In the genomic region with DNA sequence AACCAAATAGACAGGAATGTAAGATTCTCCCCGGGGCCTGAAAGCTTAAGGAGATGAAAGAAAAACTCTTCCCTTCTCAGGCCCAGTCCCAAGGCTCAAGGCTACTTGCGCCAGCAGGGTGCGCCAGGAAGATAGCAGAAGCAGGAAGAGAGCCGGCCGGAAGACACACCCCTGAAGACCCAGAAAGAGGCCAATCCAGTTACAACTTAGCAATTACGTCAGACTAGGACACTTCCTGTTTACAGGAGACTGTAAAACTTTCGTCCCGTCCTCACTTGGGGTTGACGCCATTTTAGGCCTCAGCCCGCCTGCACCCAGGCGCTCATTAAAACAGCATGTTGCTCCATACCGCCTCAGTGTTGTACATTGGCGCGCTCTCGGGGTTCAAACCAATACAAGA, we compare ENCODE assay signal across 2 cellular contexts.
TF ChIP-seq lines count a peak whose summit lies in the region.

No MANE protein-coding gene starts in this region.

TF ChIP-seq in GM23338, 12 proteins besides CTCF, POLR2A, EP300 and RAD21 (continued from another document):
- TF ChIP-seq ZNF114 (CRISPR knock-in tag; IDR thresholded peaks at IDR 0.05), result no peak
- TF ChIP-seq, protein P1, sequence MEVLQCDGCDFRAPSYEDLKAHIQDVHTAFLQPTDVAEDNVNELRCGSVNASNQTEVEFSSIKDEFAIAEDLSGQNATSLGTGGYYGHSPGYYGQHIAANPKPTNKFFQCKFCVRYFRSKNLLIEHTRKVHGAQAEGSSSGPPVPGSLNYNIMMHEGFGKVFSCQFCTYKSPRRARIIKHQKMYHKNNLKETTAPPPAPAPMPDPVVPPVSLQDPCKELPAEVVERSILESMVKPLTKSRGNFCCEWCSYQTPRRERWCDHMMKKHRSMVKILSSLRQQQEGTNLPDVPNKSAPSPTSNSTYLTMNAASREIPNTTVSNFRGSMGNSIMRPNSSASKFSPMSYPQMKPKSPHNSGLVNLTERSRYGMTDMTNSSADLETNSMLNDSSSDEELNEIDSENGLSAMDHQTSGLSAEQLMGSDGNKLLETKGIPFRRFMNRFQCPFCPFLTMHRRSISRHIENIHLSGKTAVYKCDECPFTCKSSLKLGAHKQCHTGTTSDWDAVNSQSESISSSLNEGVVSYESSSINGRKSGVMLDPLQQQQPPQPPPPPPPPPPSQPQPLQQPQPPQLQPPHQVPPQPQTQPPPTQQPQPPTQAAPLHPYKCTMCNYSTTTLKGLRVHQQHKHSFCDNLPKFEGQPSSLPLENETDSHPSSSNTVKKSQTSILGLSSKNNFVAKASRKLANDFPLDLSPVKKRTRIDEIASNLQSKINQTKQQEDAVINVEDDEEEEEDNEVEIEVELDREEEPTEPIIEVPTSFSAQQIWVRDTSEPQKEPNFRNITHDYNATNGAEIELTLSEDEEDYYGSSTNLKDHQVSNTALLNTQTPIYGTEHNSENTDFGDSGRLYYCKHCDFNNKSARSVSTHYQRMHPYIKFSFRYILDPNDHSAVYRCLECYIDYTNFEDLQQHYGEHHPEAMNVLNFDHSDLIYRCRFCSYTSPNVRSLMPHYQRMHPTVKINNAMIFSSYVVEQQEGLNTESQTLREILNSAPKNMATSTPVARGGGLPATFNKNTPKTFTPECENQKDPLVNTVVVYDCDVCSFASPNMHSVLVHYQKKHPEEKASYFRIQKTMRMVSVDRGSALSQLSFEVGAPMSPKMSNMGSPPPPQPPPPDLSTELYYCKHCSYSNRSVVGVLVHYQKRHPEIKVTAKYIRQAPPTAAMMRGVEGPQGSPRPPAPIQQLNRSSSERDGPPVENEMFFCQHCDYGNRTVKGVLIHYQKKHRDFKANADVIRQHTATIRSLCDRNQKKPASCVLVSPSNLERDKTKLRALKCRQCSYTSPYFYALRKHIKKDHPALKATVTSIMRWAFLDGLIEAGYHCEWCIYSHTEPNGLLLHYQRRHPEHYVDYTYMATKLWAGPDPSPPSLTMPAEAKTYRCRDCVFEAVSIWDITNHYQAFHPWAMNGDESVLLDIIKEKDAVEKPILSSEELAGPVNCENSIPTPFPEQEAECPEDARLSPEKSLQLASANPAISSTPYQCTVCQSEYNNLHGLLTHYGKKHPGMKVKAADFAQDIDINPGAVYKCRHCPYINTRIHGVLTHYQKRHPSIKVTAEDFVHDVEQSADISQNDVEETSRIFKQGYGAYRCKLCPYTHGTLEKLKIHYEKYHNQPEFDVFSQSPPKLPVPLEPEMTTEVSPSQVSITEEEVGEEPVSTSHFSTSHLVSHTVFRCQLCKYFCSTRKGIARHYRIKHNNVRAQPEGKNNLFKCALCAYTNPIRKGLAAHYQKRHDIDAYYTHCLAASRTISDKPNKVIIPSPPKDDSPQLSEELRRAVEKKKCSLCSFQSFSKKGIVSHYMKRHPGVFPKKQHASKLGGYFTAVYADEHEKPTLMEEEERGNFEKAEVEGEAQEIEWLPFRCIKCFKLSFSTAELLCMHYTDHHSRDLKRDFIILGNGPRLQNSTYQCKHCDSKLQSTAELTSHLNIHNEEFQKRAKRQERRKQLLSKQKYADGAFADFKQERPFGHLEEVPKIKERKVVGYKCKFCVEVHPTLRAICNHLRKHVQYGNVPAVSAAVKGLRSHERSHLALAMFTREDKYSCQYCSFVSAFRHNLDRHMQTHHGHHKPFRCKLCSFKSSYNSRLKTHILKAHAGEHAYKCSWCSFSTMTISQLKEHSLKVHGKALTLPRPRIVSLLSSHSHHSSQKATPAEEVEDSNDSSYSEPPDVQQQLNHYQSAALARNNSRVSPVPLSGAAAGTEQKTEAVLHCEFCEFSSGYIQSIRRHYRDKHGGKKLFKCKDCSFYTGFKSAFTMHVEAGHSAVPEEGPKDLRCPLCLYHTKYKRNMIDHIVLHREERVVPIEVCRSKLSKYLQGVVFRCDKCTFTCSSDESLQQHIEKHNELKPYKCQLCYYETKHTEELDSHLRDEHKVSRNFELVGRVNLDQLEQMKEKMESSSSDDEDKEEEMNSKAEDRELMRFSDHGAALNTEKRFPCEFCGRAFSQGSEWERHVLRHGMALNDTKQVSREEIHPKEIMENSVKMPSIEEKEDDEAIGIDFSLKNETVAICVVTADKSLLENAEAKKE (CRISPR knock-in tag; IDR thresholded peaks at IDR 0.05), result no peak
TF ChIP-seq in GM23338: peak in this region for 0.

TF ChIP-seq in WTC11, 78 proteins besides CTCF, POLR2A, EP300 and RAD21:
- TF ChIP-seq, protein P2, sequence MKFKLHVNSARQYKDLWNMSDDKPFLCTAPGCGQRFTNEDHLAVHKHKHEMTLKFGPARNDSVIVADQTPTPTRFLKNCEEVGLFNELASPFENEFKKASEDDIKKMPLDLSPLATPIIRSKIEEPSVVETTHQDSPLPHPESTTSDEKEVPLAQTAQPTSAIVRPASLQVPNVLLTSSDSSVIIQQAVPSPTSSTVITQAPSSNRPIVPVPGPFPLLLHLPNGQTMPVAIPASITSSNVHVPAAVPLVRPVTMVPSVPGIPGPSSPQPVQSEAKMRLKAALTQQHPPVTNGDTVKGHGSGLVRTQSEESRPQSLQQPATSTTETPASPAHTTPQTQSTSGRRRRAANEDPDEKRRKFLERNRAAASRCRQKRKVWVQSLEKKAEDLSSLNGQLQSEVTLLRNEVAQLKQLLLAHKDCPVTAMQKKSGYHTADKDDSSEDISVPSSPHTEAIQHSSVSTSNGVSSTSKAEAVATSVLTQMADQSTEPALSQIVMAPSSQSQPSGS (CRISPR knock-in tag; IDR thresholded peaks at IDR 0.05; ENCODE audit: borderline replicate concordance, low read depth), result no peak
- no peak for TF ChIP-seq NFYB (CRISPR knock-in tag; conservative IDR thresholded peaks at IDR 0.05; ENCODE audit: low read depth)
- TF ChIP-seq, protein P3, sequence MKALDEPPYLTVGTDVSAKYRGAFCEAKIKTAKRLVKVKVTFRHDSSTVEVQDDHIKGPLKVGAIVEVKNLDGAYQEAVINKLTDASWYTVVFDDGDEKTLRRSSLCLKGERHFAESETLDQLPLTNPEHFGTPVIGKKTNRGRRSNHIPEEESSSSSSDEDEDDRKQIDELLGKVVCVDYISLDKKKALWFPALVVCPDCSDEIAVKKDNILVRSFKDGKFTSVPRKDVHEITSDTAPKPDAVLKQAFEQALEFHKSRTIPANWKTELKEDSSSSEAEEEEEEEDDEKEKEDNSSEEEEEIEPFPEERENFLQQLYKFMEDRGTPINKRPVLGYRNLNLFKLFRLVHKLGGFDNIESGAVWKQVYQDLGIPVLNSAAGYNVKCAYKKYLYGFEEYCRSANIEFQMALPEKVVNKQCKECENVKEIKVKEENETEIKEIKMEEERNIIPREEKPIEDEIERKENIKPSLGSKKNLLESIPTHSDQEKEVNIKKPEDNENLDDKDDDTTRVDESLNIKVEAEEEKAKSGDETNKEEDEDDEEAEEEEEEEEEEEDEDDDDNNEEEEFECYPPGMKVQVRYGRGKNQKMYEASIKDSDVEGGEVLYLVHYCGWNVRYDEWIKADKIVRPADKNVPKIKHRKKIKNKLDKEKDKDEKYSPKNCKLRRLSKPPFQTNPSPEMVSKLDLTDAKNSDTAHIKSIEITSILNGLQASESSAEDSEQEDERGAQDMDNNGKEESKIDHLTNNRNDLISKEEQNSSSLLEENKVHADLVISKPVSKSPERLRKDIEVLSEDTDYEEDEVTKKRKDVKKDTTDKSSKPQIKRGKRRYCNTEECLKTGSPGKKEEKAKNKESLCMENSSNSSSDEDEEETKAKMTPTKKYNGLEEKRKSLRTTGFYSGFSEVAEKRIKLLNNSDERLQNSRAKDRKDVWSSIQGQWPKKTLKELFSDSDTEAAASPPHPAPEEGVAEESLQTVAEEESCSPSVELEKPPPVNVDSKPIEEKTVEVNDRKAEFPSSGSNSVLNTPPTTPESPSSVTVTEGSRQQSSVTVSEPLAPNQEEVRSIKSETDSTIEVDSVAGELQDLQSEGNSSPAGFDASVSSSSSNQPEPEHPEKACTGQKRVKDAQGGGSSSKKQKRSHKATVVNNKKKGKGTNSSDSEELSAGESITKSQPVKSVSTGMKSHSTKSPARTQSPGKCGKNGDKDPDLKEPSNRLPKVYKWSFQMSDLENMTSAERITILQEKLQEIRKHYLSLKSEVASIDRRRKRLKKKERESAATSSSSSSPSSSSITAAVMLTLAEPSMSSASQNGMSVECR (CRISPR knock-in tag; IDR thresholded peaks at IDR 0.05; ENCODE audit: borderline replicate concordance), result no peak
- no peak for TF ChIP-seq ZNF416 (CRISPR knock-in tag; IDR thresholded peaks at IDR 0.05)
- TF ChIP-seq KAT7 (CRISPR knock-in tag; IDR thresholded peaks at IDR 0.05; ENCODE audit: borderline replicate concordance), result no peak
- no peak for TF ChIP-seq ZNF317 (CRISPR knock-in tag; IDR thresholded peaks at IDR 0.05; ENCODE audit: borderline replicate concordance, low read depth)
- TF ChIP-seq GRHL2 (CRISPR knock-in tag; IDR thresholded peaks at IDR 0.05; ENCODE audit: insufficient replicate concordance, severe bottlenecking), result no peak
- no peak for TF ChIP-seq NR3C1 (CRISPR knock-in tag; conservative IDR thresholded peaks at IDR 0.05; ENCODE audit: low read depth)
- TF ChIP-seq, protein P4, sequence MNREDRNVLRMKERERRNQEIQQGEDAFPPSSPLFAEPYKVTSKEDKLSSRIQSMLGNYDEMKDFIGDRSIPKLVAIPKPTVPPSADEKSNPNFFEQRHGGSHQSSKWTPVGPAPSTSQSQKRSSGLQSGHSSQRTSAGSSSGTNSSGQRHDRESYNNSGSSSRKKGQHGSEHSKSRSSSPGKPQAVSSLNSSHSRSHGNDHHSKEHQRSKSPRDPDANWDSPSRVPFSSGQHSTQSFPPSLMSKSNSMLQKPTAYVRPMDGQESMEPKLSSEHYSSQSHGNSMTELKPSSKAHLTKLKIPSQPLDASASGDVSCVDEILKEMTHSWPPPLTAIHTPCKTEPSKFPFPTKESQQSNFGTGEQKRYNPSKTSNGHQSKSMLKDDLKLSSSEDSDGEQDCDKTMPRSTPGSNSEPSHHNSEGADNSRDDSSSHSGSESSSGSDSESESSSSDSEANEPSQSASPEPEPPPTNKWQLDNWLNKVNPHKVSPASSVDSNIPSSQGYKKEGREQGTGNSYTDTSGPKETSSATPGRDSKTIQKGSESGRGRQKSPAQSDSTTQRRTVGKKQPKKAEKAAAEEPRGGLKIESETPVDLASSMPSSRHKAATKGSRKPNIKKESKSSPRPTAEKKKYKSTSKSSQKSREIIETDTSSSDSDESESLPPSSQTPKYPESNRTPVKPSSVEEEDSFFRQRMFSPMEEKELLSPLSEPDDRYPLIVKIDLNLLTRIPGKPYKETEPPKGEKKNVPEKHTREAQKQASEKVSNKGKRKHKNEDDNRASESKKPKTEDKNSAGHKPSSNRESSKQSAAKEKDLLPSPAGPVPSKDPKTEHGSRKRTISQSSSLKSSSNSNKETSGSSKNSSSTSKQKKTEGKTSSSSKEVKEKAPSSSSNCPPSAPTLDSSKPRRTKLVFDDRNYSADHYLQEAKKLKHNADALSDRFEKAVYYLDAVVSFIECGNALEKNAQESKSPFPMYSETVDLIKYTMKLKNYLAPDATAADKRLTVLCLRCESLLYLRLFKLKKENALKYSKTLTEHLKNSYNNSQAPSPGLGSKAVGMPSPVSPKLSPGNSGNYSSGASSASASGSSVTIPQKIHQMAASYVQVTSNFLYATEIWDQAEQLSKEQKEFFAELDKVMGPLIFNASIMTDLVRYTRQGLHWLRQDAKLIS (CRISPR knock-in tag; IDR thresholded peaks at IDR 0.05; ENCODE audit: borderline replicate concordance), result no peak
- TF ChIP-seq PRRX2 (CRISPR knock-in tag; IDR thresholded peaks at IDR 0.05), result no peak
- TF ChIP-seq, protein P5, sequence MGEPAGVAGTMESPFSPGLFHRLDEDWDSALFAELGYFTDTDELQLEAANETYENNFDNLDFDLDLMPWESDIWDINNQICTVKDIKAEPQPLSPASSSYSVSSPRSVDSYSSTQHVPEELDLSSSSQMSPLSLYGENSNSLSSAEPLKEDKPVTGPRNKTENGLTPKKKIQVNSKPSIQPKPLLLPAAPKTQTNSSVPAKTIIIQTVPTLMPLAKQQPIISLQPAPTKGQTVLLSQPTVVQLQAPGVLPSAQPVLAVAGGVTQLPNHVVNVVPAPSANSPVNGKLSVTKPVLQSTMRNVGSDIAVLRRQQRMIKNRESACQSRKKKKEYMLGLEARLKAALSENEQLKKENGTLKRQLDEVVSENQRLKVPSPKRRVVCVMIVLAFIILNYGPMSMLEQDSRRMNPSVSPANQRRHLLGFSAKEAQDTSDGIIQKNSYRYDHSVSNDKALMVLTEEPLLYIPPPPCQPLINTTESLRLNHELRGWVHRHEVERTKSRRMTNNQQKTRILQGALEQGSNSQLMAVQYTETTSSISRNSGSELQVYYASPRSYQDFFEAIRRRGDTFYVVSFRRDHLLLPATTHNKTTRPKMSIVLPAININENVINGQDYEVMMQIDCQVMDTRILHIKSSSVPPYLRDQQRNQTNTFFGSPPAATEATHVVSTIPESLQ (CRISPR knock-in tag; IDR thresholded peaks at IDR 0.05), result no peak
TF ChIP-seq in WTC11: peak in this region for 0.
